12 cellular contexts compared by ENCODE assay signal in genomic region chr3:159185443-159186050, GRCh38.
DNase-seq lines count a peak whose midpoint lies in the region; ATAC-seq, FAIRE-seq and TF ChIP-seq lines count a peak whose summit lies in the region.
"Had no signal": no experiment of that assay in that cellular context is flagged by ENCODE, and none has a peak within 500 bp of the region (broad histone marks: within the 10 kb centered on the region; RNA-seq: fewer than 3 reads in every experiment).

No MANE protein-coding gene starts in this region.

- CTCF ChIA-PET in activated CD8-positive, alpha-beta T cell treated with anti-CD3 and anti-CD28 coated beads for 36 hours (lab: Charles Lee), result no interaction called here

- FAIRE-seq in GM18507 (lab: Jason Lieb, UNC), result peak; percentile 68
- FAIRE-seq in HTR-8/SVneo (lab: Jason Lieb, UNC), result no peak
- FAIRE-seq: colon had no signal

- DNase-seq in GM18507 (ENCODE audit: extremely low spot score, insufficient read length, low read depth), result no peak
- DNase-seq in SKM-1 treated with dmso at 0.1 percent for 144 hours (lab: John Stamatoyannopoulos, UW; ENCODE audit: unreplicated experiment), result peak; percentile 75
- DNase-seq in activated CD8-positive, alpha-beta T cell treated with anti-CD3 and anti-CD28 coated beads for 36 hours, result no peak
- no peak for DNase-seq in KG1 (lab: John Stamatoyannopoulos, UW)
- no peak for DNase-seq in hepatic stellate cell (ENCODE audit: low spot score)
- DNase-seq in HTR-8/SVneo (ENCODE audit: insufficient read length, low spot score), result no peak
- DNase-seq: Caco-2; stimulated activated CD4-positive, alpha-beta T cell treated with anti-CD3 and anti-CD28 coated beads, Interleukin-15, amount 100 ng/mL, for 24 hours had no signal

- H3K36me3 Mint-ChIP-seq in activated CD8-positive, alpha-beta T cell treated with anti-CD3 and anti-CD28 coated beads for 36 hours (ENCODE audit: low read depth), result no peaks in the 10 kb centered on the region

- intact Hi-C loops in activated CD8-positive, alpha-beta T cell treated with anti-CD3 and anti-CD28 coated beads for 36 hours (cut with micrococcal nuclease), result no loop called here

- H3K27ac Mint-ChIP-seq in activated CD8-positive, alpha-beta T cell treated with anti-CD3 and anti-CD28 coated beads for 36 hours, result no peak overlapping the region
- H3K27ac Mint-ChIP-seq: T-helper 1 cell treated with Interleukin-12 subunit alpha and Interleukin-12 subunit beta and Interleukin-4 antibody, amounts not matched to agents 30 μg/mL and 1 μg/mL, for 36 hours had no signal

- no peak overlapping the region for H3K4me3 Mint-ChIP-seq in activated CD8-positive, alpha-beta T cell treated with anti-CD3 and anti-CD28 coated beads for 36 hours
- H3K4me3 Mint-ChIP-seq: T-helper 1 cell treated with Interleukin-12 subunit alpha and Interleukin-12 subunit beta and Interleukin-4 antibody, amounts not matched to agents 30 μg/mL and 1 μg/mL, for 36 hours had no signal

- POLR2A ChIA-PET in activated CD8-positive, alpha-beta T cell treated with anti-CD3 and anti-CD28 coated beads for 36 hours (lab: Charles Lee), result no interaction called here

- H3K9me3 Mint-ChIP-seq in activated CD8-positive, alpha-beta T cell treated with anti-CD3 and anti-CD28 coated beads for 36 hours, result no peaks in the 10 kb centered on the region
- H3K9me3 Mint-ChIP-seq: T-helper 1 cell treated with Interleukin-12 subunit alpha and Interleukin-12 subunit beta and Interleukin-4 antibody, amounts not matched to agents 30 μg/mL and 1 μg/mL, for 36 hours had no signal

- no peaks in the 10 kb centered on the region for H3K4me1 Mint-ChIP-seq in activated CD8-positive, alpha-beta T cell treated with anti-CD3 and anti-CD28 coated beads for 36 hours (ENCODE audit: low read depth)

- ATAC-seq in GM21526 (IDR thresholded peaks at IDR 0.05; ENCODE audit: low FRiP score, unreplicated experiment) (peak; percentile 75), HG03159 (IDR thresholded peaks at IDR 0.05; ENCODE audit: unreplicated experiment) (peak; percentile 68)
- ATAC-seq in activated CD8-positive, alpha-beta T cell treated with anti-CD3 and anti-CD28 coated beads for 36 hours, result no peak

- H3K27me3 Mint-ChIP-seq in activated CD8-positive, alpha-beta T cell treated with anti-CD3 and anti-CD28 coated beads for 36 hours, result peaks cover 4% of the 10 kb centered on the region

- no peak for TF ChIP-seq CTCF in activated CD8-positive, alpha-beta T cell treated with anti-CD3 and anti-CD28 coated beads for 36 hours (IDR thresholded peaks at IDR 0.05)
